In the genomic region with DNA sequence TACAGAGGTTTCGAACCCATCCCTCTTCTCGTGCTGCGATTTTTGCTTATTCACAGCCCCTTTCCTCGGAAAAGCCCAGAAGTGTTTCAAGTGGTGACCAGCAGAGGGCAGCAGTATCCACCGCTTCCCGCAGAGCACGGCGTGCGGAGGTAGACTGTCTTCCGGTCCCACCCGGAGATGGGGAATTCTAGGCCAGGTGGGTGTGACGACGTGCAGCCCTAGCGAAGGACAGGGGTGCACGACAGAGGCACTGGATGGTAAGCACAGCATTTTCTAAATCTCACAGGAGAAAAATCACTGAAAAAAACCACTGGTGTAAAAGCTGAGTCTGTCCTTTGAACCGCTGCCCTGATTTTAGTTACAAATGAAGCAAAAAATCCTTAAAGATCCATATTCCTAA, we compare ENCODE assay signal across 8 cellular contexts. TPM values are rescaled to one million over a fixed set of nuclear protein-coding genes. Genes with fewer than 3 reads are reported as not detected.
DNase-seq lines count a peak whose midpoint lies in the region; ATAC-seq and TF ChIP-seq lines count a peak whose summit lies in the region.

No MANE protein-coding gene starts in this region.

- no peak for TF ChIP-seq POLR2A in prostate gland (IDR thresholded peaks at IDR 0.05)

- peak; percentile 88 for TF ChIP-seq CTCF in GM06990 (IDR thresholded peaks at IDR 0.05; ENCODE audit: insufficient read depth, low read length, poor library complexity, severe bottlenecking)
- peak; percentile 82 for TF ChIP-seq CTCF in cardiac muscle cell (IDR thresholded peaks at IDR 0.05; ENCODE audit: low read depth, low read length)
- TF ChIP-seq CTCF in prostate gland (IDR thresholded peaks at IDR 0.05) = peak; percentile 60 to 92 (median 90)
- TF ChIP-seq CTCF in upper lobe of right lung (IDR thresholded peaks at IDR 0.05) = peak; percentile 88

- intact Hi-C loops in prostate gland (cut with DNase I) = loop anchor here (2.0 to 5.0 kb wide), 4 partner anchors 137 to 454 kb away; no protein-coding TSS in a partner anchor
- intact Hi-C loops in upper lobe of right lung (cut with DNase I) = loop anchor here (5.0 kb wide), 2 partner anchors 367 to 457 kb away; no protein-coding TSS in a partner anchor

- DNase-seq in GM06990 (ENCODE audit: extremely low read depth, insufficient read length) = peak; percentile 72
- DNase-seq in HAP-1 (ENCODE audit: low spot score in 2 of 2) = peak; percentile 77 to 87
- peak; percentile 33 for DNase-seq in MG63
- peak; percentile 65 for DNase-seq in SK-N-DZ (ENCODE audit: low spot score)
- peak; percentile 69 to 77 for DNase-seq in cardiac muscle cell (ENCODE audit: low read depth in 1 of 2, low spot score in 1 of 2)
- peak; percentile 63 for DNase-seq in prostate gland (ENCODE audit: low spot score)
- DNase-seq in upper lobe of right lung = peak; percentile 80

- H3K4me3 ChIP-seq in GM06990 (replicated peaks; ENCODE audit: low read depth, low read length) (no peak overlapping the region; the same call in 1 of the 2 replicates), HAP-1 (no peak overlapping the region), MG63 (peak overlapping the region; percentile 24; the same call in 1 of the 2 replicates), cardiac muscle cell (no peak overlapping the region), prostate gland (no peak overlapping the region), upper lobe of right lung (peak overlapping the region; percentile 41)

- H3K9me3 Mint-ChIP-seq in activated naive CD4-positive, alpha-beta T cell treated with anti-CD3 and anti-CD28 coated beads, Interleukin-2, amount 50 U/mL, for 24 hours = no peaks in the 10 kb centered on the region

- H3K9me3 ChIP-seq in HAP-1 (no peaks in the 10 kb centered on the region), MG63 (no peaks in the 10 kb centered on the region), cardiac muscle cell (ENCODE audit: low read depth) (no peaks in the 10 kb centered on the region), prostate gland (no peaks in the 10 kb centered on the region), upper lobe of right lung (no peaks in the 10 kb centered on the region)

- 4% methylated on average over 16 of the region's 16 CpGs for WGBS in prostate gland

- peak; percentile 99 for ATAC-seq in upper lobe of right lung

- peak overlapping the region; percentile 65 for H3K27ac Mint-ChIP-seq in activated naive CD4-positive, alpha-beta T cell treated with anti-CD3 and anti-CD28 coated beads, Interleukin-2, amount 50 U/mL, for 24 hours

- no peaks in the 10 kb centered on the region for H3K4me1 ChIP-seq in HAP-1
- H3K4me1 ChIP-seq in cardiac muscle cell (ENCODE audit: low read depth) = peaks cover 10% of the 10 kb centered on the region
- H3K4me1 ChIP-seq in prostate gland (replicated peaks) = no peaks in the 10 kb centered on the region
- no peaks in the 10 kb centered on the region for H3K4me1 ChIP-seq in upper lobe of right lung

- in situ Hi-C loops in HAP-1 (cut with MboI; ENCODE audit: low sequenced_read_pairs) = loop anchor here (10.0 kb wide), 1 partner anchor 144 kb away; no protein-coding TSS in a partner anchor

- H3K4me3 Mint-ChIP-seq in activated naive CD4-positive, alpha-beta T cell treated with anti-CD3 and anti-CD28 coated beads, Interleukin-2, amount 50 U/mL, for 24 hours = peak overlapping the region; percentile 86

- peaks cover 6% of the 10 kb centered on the region for H3K4me1 Mint-ChIP-seq in activated naive CD4-positive, alpha-beta T cell treated with anti-CD3 and anti-CD28 coated beads, Interleukin-2, amount 50 U/mL, for 24 hours

- H3K36me3 ChIP-seq in GM06990 (ENCODE audit: control insufficient read depth, insufficient read depth, low read length) (no peaks in the 10 kb centered on the region), HAP-1 (replicated peaks) (no peaks in the 10 kb centered on the region), MG63 (no peaks in the 10 kb centered on the region), cardiac muscle cell (no peaks in the 10 kb centered on the region), prostate gland (no peaks in the 10 kb centered on the region), upper lobe of right lung (no peaks in the 10 kb centered on the region)

- peaks cover 10% of the 10 kb centered on the region for H3K27me3 Mint-ChIP-seq in activated naive CD4-positive, alpha-beta T cell treated with anti-CD3 and anti-CD28 coated beads, Interleukin-2, amount 50 U/mL, for 24 hours

- H3K27me3 ChIP-seq in GM06990 (replicated peaks; ENCODE audit: control insufficient read depth, insufficient read depth, low read length) = no peaks in the 10 kb centered on the region; the same call in 1 of the 2 replicates
- no peaks in the 10 kb centered on the region; the same call in 1 of the 2 replicates for H3K27me3 ChIP-seq in HAP-1 (ENCODE audit: low read depth)
- peaks cover 2% of the 10 kb centered on the region; the same call in 1 of the 2 replicates for H3K27me3 ChIP-seq in MG63
- H3K27me3 ChIP-seq in cardiac muscle cell = no peaks in the 10 kb centered on the region
- H3K27me3 ChIP-seq in prostate gland (replicated peaks; ENCODE audit: insufficient read depth) = no peaks in the 10 kb centered on the region
- peaks cover 4% of the 10 kb centered on the region for H3K27me3 ChIP-seq in upper lobe of right lung

- H3K36me3 Mint-ChIP-seq in activated naive CD4-positive, alpha-beta T cell treated with anti-CD3 and anti-CD28 coated beads, Interleukin-2, amount 50 U/mL, for 24 hours = no peaks in the 10 kb centered on the region

- no peak overlapping the region for H3K27ac ChIP-seq in cardiac muscle cell
- no peak overlapping the region for H3K27ac ChIP-seq in prostate gland
- no peak overlapping the region for H3K27ac ChIP-seq in upper lobe of right lung

RNA-seq across cellular contexts. Expression of gene PSMD6, which starts 7.4 kb away (rescaled TPM):
- total RNA-seq in MG63 (2014; rRNA removed; shearing (Covaris generic); ENCODE audit: low replicate concordance) = 66.0 and 93.7 TPM in 2 replicates
- 94.1 and 105 TPM in 2 replicates for polyA plus RNA-seq in SK-N-DZ (2014; cell fraction: cytosol; rRNA removed)
- polyA plus RNA-seq in SK-N-DZ (2014; cell fraction: nucleus; rRNA removed) = 52.0 and 54.7 TPM in 2 replicates
- total RNA-seq in cardiac muscle cell (107 and 110 TPM in 2 replicates), prostate gland (10 to 100 TPM; 56.4 to 67.9 TPM), upper lobe of right lung (52.2 TPM)
- 159 and 184 TPM in 2 replicates for polyA plus RNA-seq in cardiac muscle cell

Comparison
In these comparisons a context has a peak if more than half of its experiments do, and no peak if none do; other contexts are left out.
1. H3K4me3 ChIP-seq: peak in MG63 (single experiment) and upper lobe of right lung (single experiment); none in GM06990 (single experiment), HAP-1 (single experiment), cardiac muscle cell (single experiment) and prostate gland (0 of 2).
2. Peak in every context shown above with its lines, with median percentiles within 50 percentile points of each other: DNase-seq and CTCF ChIP-seq.